Comparison of ENCODE assay signal across 1 cellular context in the genomic region with DNA sequence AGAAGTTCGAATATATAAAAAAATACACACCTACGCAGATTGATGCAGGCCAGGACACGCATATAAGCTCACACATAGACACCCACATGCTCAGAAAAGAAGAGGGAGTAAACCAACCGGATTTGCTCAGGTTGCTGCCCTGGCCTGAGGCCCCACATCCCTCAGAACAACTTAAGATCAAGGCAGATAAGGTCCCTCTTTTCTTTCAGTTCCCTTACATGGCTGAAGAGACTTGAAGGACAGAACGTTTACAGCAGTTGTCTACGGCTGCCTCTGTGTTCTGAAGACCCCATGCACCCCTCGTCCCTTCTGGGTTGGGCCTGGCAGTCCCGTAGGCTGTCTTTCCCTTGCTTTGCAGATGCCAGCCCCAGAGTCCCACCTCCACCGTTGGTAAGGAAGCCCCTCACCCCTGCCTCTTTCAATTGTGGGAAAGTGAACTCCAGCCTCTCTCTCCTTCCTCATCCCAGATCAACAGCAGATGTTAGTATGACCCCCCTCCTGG.
TF ChIP-seq lines count a peak whose summit lies in the region.

No MANE protein-coding gene starts in this region.

TF ChIP-seq in IMR-90, 13 proteins besides CTCF, POLR2A, EP300 and RAD21:
- TF ChIP-seq MXI1 (IDR thresholded peaks at IDR 0.05; ENCODE audit: borderline replicate concordance, low read depth, low read length) (no peak), CEBPB (IDR thresholded peaks at IDR 0.05; ENCODE audit: low read depth, low read length) (no peak), MAZ (IDR thresholded peaks at IDR 0.05; ENCODE audit: borderline replicate concordance, low read depth, low read length) (no peak), CHD1 (IDR thresholded peaks at IDR 0.05; ENCODE audit: low read depth, low read length) (no peak), RCOR1 (IDR thresholded peaks at IDR 0.05; ENCODE audit: insufficient replicate concordance, low read length) (no peak), RFX5 (IDR thresholded peaks at IDR 0.05; ENCODE audit: low read depth, low read length) (no peak), MAFK (IDR thresholded peaks at IDR 0.05; ENCODE audit: low read depth, low read length) (no peak), NFE2L2 (IDR thresholded peaks at IDR 0.05; ENCODE audit: low read depth, low read length) (no peak), SMC3 (IDR thresholded peaks at IDR 0.05; ENCODE audit: low read depth, low read length) (no peak), BHLHE40 (IDR thresholded peaks at IDR 0.05; ENCODE audit: low read depth, low read length) (no peak), FOS (IDR thresholded peaks at IDR 0.05; ENCODE audit: low read depth, low read length) (no peak)
- TF ChIP-seq, protein P1, sequence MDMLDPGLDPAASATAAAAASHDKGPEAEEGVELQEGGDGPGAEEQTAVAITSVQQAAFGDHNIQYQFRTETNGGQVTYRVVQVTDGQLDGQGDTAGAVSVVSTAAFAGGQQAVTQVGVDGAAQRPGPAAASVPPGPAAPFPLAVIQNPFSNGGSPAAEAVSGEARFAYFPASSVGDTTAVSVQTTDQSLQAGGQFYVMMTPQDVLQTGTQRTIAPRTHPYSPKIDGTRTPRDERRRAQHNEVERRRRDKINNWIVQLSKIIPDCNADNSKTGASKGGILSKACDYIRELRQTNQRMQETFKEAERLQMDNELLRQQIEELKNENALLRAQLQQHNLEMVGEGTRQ (IDR thresholded peaks at IDR 0.05; ENCODE audit: low read depth, low read length) = no peak
- TF ChIP-seq, protein P2, sequence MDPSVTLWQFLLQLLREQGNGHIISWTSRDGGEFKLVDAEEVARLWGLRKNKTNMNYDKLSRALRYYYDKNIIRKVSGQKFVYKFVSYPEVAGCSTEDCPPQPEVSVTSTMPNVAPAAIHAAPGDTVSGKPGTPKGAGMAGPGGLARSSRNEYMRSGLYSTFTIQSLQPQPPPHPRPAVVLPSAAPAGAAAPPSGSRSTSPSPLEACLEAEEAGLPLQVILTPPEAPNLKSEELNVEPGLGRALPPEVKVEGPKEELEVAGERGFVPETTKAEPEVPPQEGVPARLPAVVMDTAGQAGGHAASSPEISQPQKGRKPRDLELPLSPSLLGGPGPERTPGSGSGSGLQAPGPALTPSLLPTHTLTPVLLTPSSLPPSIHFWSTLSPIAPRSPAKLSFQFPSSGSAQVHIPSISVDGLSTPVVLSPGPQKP (IDR thresholded peaks at IDR 0.05; ENCODE audit: borderline replicate concordance, low read depth, low read length) = no peak
